9 cellular contexts compared by ENCODE assay signal in the genomic region with DNA sequence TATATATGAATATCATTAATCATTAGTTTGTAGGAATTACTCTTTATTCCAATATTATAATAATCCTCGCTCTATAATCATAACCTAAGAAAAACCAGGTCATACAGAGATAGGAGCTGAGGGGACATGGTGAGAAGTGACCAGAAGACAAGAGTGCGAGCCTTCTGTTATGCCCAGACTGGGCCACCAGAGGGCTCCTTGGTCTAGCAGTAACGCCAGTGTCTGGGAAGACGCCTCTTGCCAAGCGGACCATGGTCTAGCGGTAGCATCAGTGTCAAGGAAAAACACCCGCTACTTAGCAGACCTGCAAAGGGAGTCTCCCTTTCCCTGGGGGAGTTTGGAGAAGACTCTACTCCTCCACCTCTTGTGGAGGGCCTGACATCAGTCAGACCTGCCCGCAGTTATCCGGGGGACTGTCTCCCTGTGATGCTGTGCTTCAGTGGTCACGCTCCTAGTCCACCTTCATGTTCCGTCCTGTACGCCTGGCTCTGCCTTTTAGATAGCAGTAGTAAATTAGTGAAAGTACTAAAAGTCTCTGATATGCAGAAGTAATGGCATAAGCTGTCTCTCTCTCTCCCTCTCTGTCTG. TPM values are rescaled to one million over a fixed set of nuclear protein-coding genes. Genes with fewer than 3 reads are reported as not detected.
DNase-seq lines count a peak whose midpoint lies in the region; ATAC-seq and TF ChIP-seq lines count a peak whose summit lies in the region.
"Not testable (repeated sequence)": the region's sequence is repeated elsewhere in the genome, so short reads cannot be mapped to it uniquely, and the experiment has no call there.
"Had no signal": no experiment of that assay in that cellular context is flagged by ENCODE, and none has a peak within 500 bp of the region (broad histone marks: within the 10 kb centered on the region; RNA-seq: fewer than 3 reads in every experiment).

No MANE protein-coding gene starts in this region.

- H3K27me3 ChIP-seq in Karpas-422 (ENCODE audit: low read length); Peyer's patch; right cardiac atrium (ENCODE audit: control insufficient read depth, insufficient read depth); parathyroid adenoma (ENCODE audit: control insufficient read depth, insufficient read depth, low read length); tibial nerve: not testable (repeated sequence)

- not testable (repeated sequence) for TF ChIP-seq POLR2A in Peyer's patch (IDR thresholded peaks at IDR 0.05); tibial nerve (IDR thresholded peaks at IDR 0.05)

- H3K36me3 ChIP-seq in Karpas-422 (ENCODE audit: insufficient read depth, low read length) (peaks cover 13% of the 10 kb centered on the region; the same call in 1 of the 2 replicates), Peyer's patch (peaks cover 0 to 43% (median 0%) of the 10 kb centered on the region in 3 donors), tibial nerve (peaks cover 5 to 50% (median 23%) of the 10 kb centered on the region in 3 donors)
- not testable (repeated sequence) for H3K36me3 ChIP-seq in parathyroid adenoma (ENCODE audit: control insufficient read depth, insufficient read depth, low read length)

- not testable (repeated sequence) for H3K4me2 ChIP-seq in Karpas-422 (ENCODE audit: low read depth, low read length, poor library complexity, severe bottlenecking); parathyroid adenoma (ENCODE audit: low read length)

- CTCF ChIA-PET in activated CD8-positive, alpha-beta T cell treated with anti-CD3 and anti-CD28 coated beads, Interleukin-2, amount 10 ng/mL, durations not matched to agents 7 days and 5 days (lab: Charles Lee): interaction anchor here (0.6 to 2.1 kb wide), 9 partner anchors 9 to 108 kb away, joined by 3 to 10 read pairs (median 7); no protein-coding TSS in a partner anchor

- H3K4me1 Mint-ChIP-seq in activated CD8-positive, alpha-beta T cell treated with anti-CD3 and anti-CD28 coated beads, Interleukin-2, amount 10 ng/mL, durations not matched to agents 7 days and 5 days (ENCODE audit: low read depth): not testable (repeated sequence)

- intact Hi-C loops in right cardiac atrium (cut with DNase I): loop anchor here in 1 of 4 donors (5.0 kb wide), 1 partner anchor 106 kb away; no protein-coding TSS in a partner anchor

- H3K9me2 ChIP-seq in Karpas-422 (replicated peaks; ENCODE audit: insufficient read depth, low read length): not testable (repeated sequence)

- H3K36me3 Mint-ChIP-seq in activated CD8-positive, alpha-beta T cell treated with anti-CD3 and anti-CD28 coated beads, Interleukin-2, amount 10 ng/mL, durations not matched to agents 7 days and 5 days (ENCODE audit: low read depth): peaks cover 31% of the 10 kb centered on the region

- DNase-seq in DMS 273 (lab: John Stamatoyannopoulos, UW; ENCODE audit: unreplicated experiment) (peak; percentile 74), Karpas-422 (peak; percentile 66), Peyer's patch (peak; percentile 47 to 82 (median 57)), choroid plexus epithelial cell (ENCODE audit: low read depth) (peak; percentile 74), right cardiac atrium (peak; percentile 63 to 80 (median 76)), tibial nerve (ENCODE audit: low spot score in 2 of 2) (peak in 1 of 2 donors; percentile 48)
- DNase-seq in activated CD8-positive, alpha-beta T cell treated with anti-CD3 and anti-CD28 coated beads, Interleukin-2, amount 10 ng/mL, durations not matched to agents 7 days and 5 days: peak; percentile 60

- not testable (repeated sequence) for H3K4me3 ChIP-seq in Karpas-422 (ENCODE audit: low read length); Peyer's patch; choroid plexus epithelial cell (ENCODE audit: low read depth, low read length); right cardiac atrium (ENCODE audit: low read length); parathyroid adenoma (ENCODE audit: low read depth, low read length); tibial nerve

- not testable (repeated sequence) for H3K27me3 Mint-ChIP-seq in activated CD8-positive, alpha-beta T cell treated with anti-CD3 and anti-CD28 coated beads, Interleukin-2, amount 10 ng/mL, durations not matched to agents 7 days and 5 days (ENCODE audit: low read depth)

- H2AFZ ChIP-seq in Karpas-422 (ENCODE audit: low read length); parathyroid adenoma: not testable (repeated sequence)

- TF ChIP-seq CTCF in Peyer's patch (IDR thresholded peaks at IDR 0.05) (peak in 4 of 6 experiments; percentile 46 to 65 (median 59)), choroid plexus epithelial cell (conservative IDR thresholded peaks at IDR 0.05; ENCODE audit: low read depth, low read length) (peak; percentile 72), parathyroid adenoma (IDR thresholded peaks at IDR 0.05) (peak; percentile 22), tibial nerve (IDR thresholded peaks at IDR 0.05) (peak; percentile 34 to 42 (median 36))

- not testable (repeated sequence) for H3K9me3 ChIP-seq in Karpas-422 (ENCODE audit: low read length); Peyer's patch; right cardiac atrium (ENCODE audit: control insufficient read depth, low read length); parathyroid adenoma (ENCODE audit: control insufficient read depth, low read length); tibial nerve

- H3K79me2 ChIP-seq in Karpas-422 (ENCODE audit: low read length): peaks cover 52% of the 10 kb centered on the region
- not testable (repeated sequence) for H3K79me2 ChIP-seq in parathyroid adenoma

- H4K20me1 ChIP-seq in Karpas-422 (ENCODE audit: insufficient read depth, low read depth, low read length): 0 out of 2 replicates have a peak, but pooled peaks cover 14% of the 10 kb centered on the region

- H3K4me1 ChIP-seq in Karpas-422 (ENCODE audit: low read length); Peyer's patch; right cardiac atrium (ENCODE audit: control insufficient read depth, insufficient read depth, low read length); parathyroid adenoma; tibial nerve: not testable (repeated sequence)

- H3K27ac ChIP-seq in Karpas-422 (ENCODE audit: low read length); Peyer's patch; right cardiac atrium (ENCODE audit: low read length); parathyroid adenoma; tibial nerve: not testable (repeated sequence)

- WGBS in right cardiac atrium: 86% methylated on average over 12 of the region's 12 CpGs
- 84% methylated on average over 12 of the region's 12 CpGs for WGBS in tibial nerve, 2 donors

- not testable (repeated sequence) for ATAC-seq in activated CD8-positive, alpha-beta T cell treated with anti-CD3 and anti-CD28 coated beads, Interleukin-2, amount 10 ng/mL, durations not matched to agents 7 days and 5 days; right cardiac atrium

- POLR2A ChIA-PET in activated CD8-positive, alpha-beta T cell treated with anti-CD3 and anti-CD28 coated beads, Interleukin-2, amount 10 ng/mL, durations not matched to agents 7 days and 5 days (lab: Charles Lee): interaction anchor here (1.1 to 1.2 kb wide), 2 partner anchors 10 kb away, joined by 3 to 5 read pairs; a partner anchor contains a TSS

- not testable (repeated sequence) for H3K4me3 Mint-ChIP-seq in activated CD8-positive, alpha-beta T cell treated with anti-CD3 and anti-CD28 coated beads, Interleukin-2, amount 10 ng/mL, durations not matched to agents 7 days and 5 days

- H3K9ac ChIP-seq in Karpas-422 (ENCODE audit: low read length); parathyroid adenoma: not testable (repeated sequence)

- not testable (repeated sequence) for H3K27ac Mint-ChIP-seq in activated CD8-positive, alpha-beta T cell treated with anti-CD3 and anti-CD28 coated beads, Interleukin-2, amount 10 ng/mL, durations not matched to agents 7 days and 5 days

- H3K9me3 Mint-ChIP-seq in activated CD8-positive, alpha-beta T cell treated with anti-CD3 and anti-CD28 coated beads, Interleukin-2, amount 10 ng/mL, durations not matched to agents 7 days and 5 days (ENCODE audit: insufficient read depth): not testable (repeated sequence)

- TF ChIP-seq EP300 in tibial nerve (IDR thresholded peaks at IDR 0.05): not testable (repeated sequence)

RNA-seq across cellular contexts. Expression of a gene that starts 10.2 kb away (rescaled TPM):
- 26.8 and 54.8 TPM in 2 replicates for total RNA-seq in Karpas-422 (2014; rRNA removed; shearing (Covaris generic); ENCODE audit: low replicate concordance)
- 100 to 1,000 TPM in 1 of 4 donors, 10 to 100 TPM in 3; 63.7 to 103 (median 73.5) TPM for total RNA-seq in Peyer's patch
- 10 to 100 TPM; 89.3 to 95.7 TPM for total RNA-seq in activated CD8-positive, alpha-beta T cell treated with anti-CD3 and anti-CD28 coated beads, Interleukin-2, amount 10 ng/mL, durations not matched to agents 7 days and 5 days
- total RNA-seq in right cardiac atrium: 10 to 100 TPM; 28.9 to 41.1 (median 32.4) TPM
- polyA plus RNA-seq in right cardiac atrium: 39.2 TPM
- total RNA-seq in tibial nerve: 10 to 100 TPM; 49.4 to 94.2 (median 73.3) TPM

RNA-seq across cellular contexts. Expression of a gene that starts 20.8 kb away (rescaled TPM):
- 0.19 and 1.9 TPM in 2 replicates for total RNA-seq in Karpas-422 (2014; rRNA removed; shearing (Covaris generic); ENCODE audit: low replicate concordance)
- total RNA-seq in Peyer's patch: 1 to 10 TPM; 1.6 to 9.1 (median 5.8) TPM
- total RNA-seq in activated CD8-positive, alpha-beta T cell treated with anti-CD3 and anti-CD28 coated beads, Interleukin-2, amount 10 ng/mL, durations not matched to agents 7 days and 5 days: 1 to 10 TPM; 2.4 to 2.8 TPM
- total RNA-seq in right cardiac atrium: 1 to 10 TPM; 2.9 to 9.7 (median 5.2) TPM
- polyA plus RNA-seq in right cardiac atrium: 2.8 TPM
- 10 to 100 TPM in 1 of 4 donors, 1 to 10 TPM in 3; 1.7 to 10.5 (median 2.6) TPM for total RNA-seq in tibial nerve
- total RNA-seq: skeletal muscle tissue had no signal

Comparison
In these comparisons a context has a peak if more than half of its experiments do, and no peak if none do; other contexts are left out.
1. CTCF ChIP-seq: peak in every context shown above with its lines; median percentile 72 in choroid plexus epithelial cell; 59 in Peyer's patch; 36 in tibial nerve; 22 in parathyroid adenoma.